Comparison of ENCODE assay signal across 25 cellular contexts in genomic region chr14:24415421-24416253, GRCh38. TPM values are rescaled to one million over a fixed set of nuclear protein-coding genes. Genes with fewer than 3 reads are reported as not detected.
DNase-seq lines count a peak whose midpoint lies in the region; TF ChIP-seq lines count a peak whose summit lies in the region.
"Had no signal": no experiment of that assay in that cellular context is flagged by ENCODE, and none has a peak within 500 bp of the region (broad histone marks: within the 10 kb centered on the region; RNA-seq: fewer than 3 reads in every experiment).

No MANE protein-coding gene starts in this region.

- H3K4me1 Mint-ChIP-seq in osteocyte (ENCODE audit: unreplicated experiment): no peaks in the 10 kb centered on the region
- H3K4me1 Mint-ChIP-seq: CD14-positive monocyte; CD8-positive, alpha-beta memory T cell had no signal

- H3K27me3 Mint-ChIP-seq in osteocyte (ENCODE audit: unreplicated experiment): peaks cover 6% of the 10 kb centered on the region

- H3K27ac Mint-ChIP-seq in osteocyte (ENCODE audit: unreplicated experiment): peak overlapping the region; percentile 4
- H3K27ac Mint-ChIP-seq: CD8-positive, alpha-beta memory T cell; HFFc6 had no signal

- H4K20me1 ChIP-seq in BLaER1: no peaks in the 10 kb centered on the region
- H4K20me1 ChIP-seq in BLaER1 treated with 17β-estradiol and CSF1 and Interleukin-3, amounts not matched to agents 10 nM and 100 nM: no peaks in the 10 kb centered on the region; a peak in 1 of 22 replicates
- no peaks in the 10 kb centered on the region for H4K20me1 ChIP-seq in SK-N-SH (ENCODE audit: insufficient read depth)

- H3K9ac ChIP-seq in BLaER1: no peak overlapping the region
- no peak overlapping the region for H3K9ac ChIP-seq in BLaER1 treated with 17β-estradiol and CSF1 and Interleukin-3, amounts not matched to agents 10 nM and 100 nM
- no peak overlapping the region for H3K9ac ChIP-seq in SK-N-SH

- peaks cover 48% of the 10 kb centered on the region for H3K4me1 ChIP-seq in BLaER1
- peaks cover 10 to 54% (median 41%) of the 10 kb centered on the region in 10 experiments; a peak in 17 of 20 replicates for H3K4me1 ChIP-seq in BLaER1 treated with 17β-estradiol and CSF1 and Interleukin-3, amounts not matched to agents 10 nM and 100 nM
- no peaks in the 10 kb centered on the region; a peak in 1 of 4 replicates for H3K4me1 ChIP-seq in SK-N-SH (ENCODE audit: control insufficient read depth in 1 of 2, insufficient read depth in 2 of 2, low read depth in 1 of 2, low read length in 1 of 2)
- H3K4me1 ChIP-seq: HAP-1, SJCRH30 had no signal

- H3K9me3 Mint-ChIP-seq in osteocyte (ENCODE audit: unreplicated experiment): no peaks in the 10 kb centered on the region
- H3K9me3 Mint-ChIP-seq: CD14-positive monocyte; CD8-positive, alpha-beta memory T cell; HFFc6 had no signal

- H3K27ac ChIP-seq in BLaER1: peak overlapping the region; percentile 65; the same call in 1 of the 2 replicates
- H3K27ac ChIP-seq in BLaER1 treated with 17β-estradiol and CSF1 and Interleukin-3, amounts not matched to agents 10 nM and 100 nM: 0 out of 22 replicates have a peak overlapping the region, but pooled peaks of 2 of the 11 experiments have one; percentile 7 to 47
- no peak overlapping the region; a peak in 1 of 4 replicates for H3K27ac ChIP-seq in SK-N-SH (ENCODE audit: low read depth in 2 of 2, low read length in 1 of 2)
- H3K27ac ChIP-seq: SJCRH30 had no signal

- no peak for TF ChIP-seq RAD21 in SK-N-SH (IDR thresholded peaks at IDR 0.05; ENCODE audit: low read length)

- H3K9me3 ChIP-seq in BLaER1 (no peaks in the 10 kb centered on the region), SK-N-SH (no peaks in the 10 kb centered on the region)
- no peaks in the 10 kb centered on the region for H3K9me3 ChIP-seq in BLaER1 treated with 17β-estradiol and CSF1 and Interleukin-3, amounts not matched to agents 10 nM and 100 nM (replicated peaks in 1 of 11)
- H3K9me3 ChIP-seq: HAP-1, SJCRH30 had no signal

- no peaks in the 10 kb centered on the region for H3K9me2 ChIP-seq in SK-N-SH

- TF ChIP-seq CTCF in osteocyte (IDR thresholded peaks at IDR 0.05): no peak
- no peak for TF ChIP-seq CTCF in SK-N-SH (IDR thresholded peaks at IDR 0.05)

- H3K27me3 ChIP-seq in BLaER1 (no peaks in the 10 kb centered on the region), SK-N-SH (ENCODE audit: insufficient read depth) (0 out of 2 replicates have a peak, but pooled peaks cover 5% of the 10 kb centered on the region)
- H3K27me3 ChIP-seq in BLaER1 treated with 17β-estradiol and CSF1 and Interleukin-3, amounts not matched to agents 10 nM and 100 nM: peaks cover 0 to 7% (median 0%) of the 10 kb centered on the region in 11 experiments; a peak in 1 of 22 replicates
- H3K27me3 ChIP-seq: SJCRH30 had no signal

- no peak overlapping the region for H3K4me3 Mint-ChIP-seq in osteocyte (ENCODE audit: unreplicated experiment)
- H3K4me3 Mint-ChIP-seq: CD14-positive monocyte, HFFc6 had no signal

- peaks cover 53% of the 10 kb centered on the region for H3K36me3 ChIP-seq in BLaER1
- peaks cover 0 to 51% (median 31%) of the 10 kb centered on the region in 11 experiments; a peak in 19 of 22 replicates for H3K36me3 ChIP-seq in BLaER1 treated with 17β-estradiol and CSF1 and Interleukin-3, amounts not matched to agents 10 nM and 100 nM
- H3K36me3 ChIP-seq in SK-N-SH (replicated peaks in 1 of 2; ENCODE audit: control insufficient read depth in 1 of 2, insufficient read depth in 2 of 2, low read length in 1 of 2): peaks cover 0 to 6% of the 10 kb centered on the region in 2 experiments
- H3K36me3 ChIP-seq: HAP-1, SJCRH30 had no signal

- H3K79me2 ChIP-seq in SK-N-SH (ENCODE audit: insufficient read depth): no peaks in the 10 kb centered on the region

- DNase-seq in osteocyte (ENCODE audit: extremely low spot score, unreplicated experiment): no peak
- no peak for DNase-seq in SK-N-SH
- no peak for DNase-seq in SHP77 (lab: John Stamatoyannopoulos, UW)
- DNase-seq: CD8-positive, alpha-beta memory T cell; DMS79 treated with DMSO at 0.1 percent for 48 hours; GF-D8; GOT3; HFFc6; Kasumi-1; NCI-H1092 treated with DMSO at 0.1 percent for 48 hours; NCI-H1436; NCI-H187; NCI-H2171 treated with DMSO at 0.1 percent for 48 hours; NCI-H345; NCI-H510A treated with DMSO at 0.1 percent for 48 hours; NCI-H748 treated with DMSO at 0.1 percent for 48 hours; NK-92 treated with Interleukin-12 subunit alpha and Interleukin-12 subunit beta, amount 100 ng/mL, for 24 hours; PC-3; SJCRH30 had no signal

- CTCF ChIA-PET in SK-N-SH (lab: Yijun Ruan, JAX): interaction anchor here (0.9 to 5.2 kb wide), 7 partner anchors 11 to 88 kb away, joined by 3 to 41 read pairs (median 11); partner anchors contain the start of genes CBLN3 and KHNYN

- no peak overlapping the region for H3K4me3 ChIP-seq in BLaER1
- no peak overlapping the region for H3K4me3 ChIP-seq in BLaER1 treated with 17β-estradiol and CSF1 and Interleukin-3, amounts not matched to agents 10 nM and 100 nM
- no peak overlapping the region for H3K4me3 ChIP-seq in SK-N-SH (ENCODE audit: low read depth in 2 of 2, low read length in 1 of 2)
- H3K4me3 ChIP-seq: HAP-1, K562, SJCRH30 had no signal

- H2AFZ ChIP-seq in SK-N-SH (ENCODE audit: low read depth): no peak overlapping the region

- peaks cover 25% of the 10 kb centered on the region for H3K36me3 Mint-ChIP-seq in osteocyte (ENCODE audit: unreplicated experiment)
- H3K36me3 Mint-ChIP-seq: CD14-positive monocyte; CD8-positive, alpha-beta memory T cell had no signal

- H3K4me2 ChIP-seq in BLaER1 (peak overlapping the region; percentile 93), SK-N-SH (no peak overlapping the region)
- H3K4me2 ChIP-seq in BLaER1 treated with 17β-estradiol and CSF1 and Interleukin-3, amounts not matched to agents 10 nM and 100 nM: peak overlapping the region in 8 of 11 experiments; percentile 71 to 95 (median 82); a peak in 13 of 22 replicates

- H3F3A ChIP-seq in SK-N-SH (replicated peaks; ENCODE audit: insufficient read depth): no peaks in the 10 kb centered on the region

- POLR2A ChIA-PET in SK-N-SH (lab: Yijun Ruan, JAX): no interaction called here

- 87% methylated on average over 19 of the region's 25 CpGs for WGBS in SK-N-SH (ENCODE audit: low lambda C conversion rate)

- TF ChIP-seq EP300 in SK-N-SH (IDR thresholded peaks at IDR 0.05; ENCODE audit: borderline replicate concordance in 1 of 2, low read depth in 1 of 2, low read length in 1 of 2): no peak

TF ChIP-seq in SK-N-SH, 30 proteins besides CTCF, POLR2A, EP300 and RAD21 (continues in another document):
- TF ChIP-seq JUND (IDR thresholded peaks at IDR 0.05) (no peak), TCF12 (IDR thresholded peaks at IDR 0.05) (no peak), YY1 (IDR thresholded peaks at IDR 0.05; ENCODE audit: low read depth) (no peak), MEF2A (IDR thresholded peaks at IDR 0.05; ENCODE audit: borderline replicate concordance, low read depth) (no peak), MXI1 (IDR thresholded peaks at IDR 0.05; ENCODE audit: low read depth, low read length) (no peak), RFX5 (IDR thresholded peaks at IDR 0.05; ENCODE audit: low read length) (no peak), GATA2 (CRISPR knock-in tag; IDR thresholded peaks at IDR 0.05) (no peak), TAF1 (IDR thresholded peaks at IDR 0.05; ENCODE audit: borderline replicate concordance, low read depth, low read length) (no peak), FOXJ3 (CRISPR knock-in tag; IDR thresholded peaks at IDR 0.05) (no peak), GABPA (IDR thresholded peaks at IDR 0.05; ENCODE audit: low read depth) (no peak), NRF1 (IDR thresholded peaks at IDR 0.05; ENCODE audit: low read depth, low read length) (no peak)
- TF ChIP-seq, protein P1, sequence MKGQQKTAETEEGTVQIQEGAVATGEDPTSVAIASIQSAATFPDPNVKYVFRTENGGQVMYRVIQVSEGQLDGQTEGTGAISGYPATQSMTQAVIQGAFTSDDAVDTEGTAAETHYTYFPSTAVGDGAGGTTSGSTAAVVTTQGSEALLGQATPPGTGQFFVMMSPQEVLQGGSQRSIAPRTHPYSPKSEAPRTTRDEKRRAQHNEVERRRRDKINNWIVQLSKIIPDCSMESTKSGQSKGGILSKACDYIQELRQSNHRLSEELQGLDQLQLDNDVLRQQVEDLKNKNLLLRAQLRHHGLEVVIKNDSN (IDR thresholded peaks at IDR 0.05; ENCODE audit: borderline replicate concordance, low read depth): no peak

RNA-seq across cellular contexts. Expression of gene CBLN3, which starts 13.8 kb away (rescaled TPM):
- 5.5 and 6.1 TPM in 2 replicates for total RNA-seq in osteocyte
- 1.8 TPM in 2 replicates for polyA plus RNA-seq in SK-N-SH (2012; rRNA removed)
- polyA plus RNA-seq in SK-N-SH (2012; cell fraction: cytosol; rRNA removed): 0.92 and 0.93 TPM in 2 replicates
- polyA plus RNA-seq in SK-N-SH (2012; cell fraction: nucleus; rRNA removed): 12.6 and 14.2 TPM in 2 replicates
- polyA plus RNA-seq: CD8-positive, alpha-beta memory T cell had no signal

RNA-seq across cellular contexts. Expression of gene KHNYN, which starts 14.1 kb away (rescaled TPM):
- total RNA-seq in osteocyte: 59.9 and 60.9 TPM in 2 replicates
- polyA plus RNA-seq in SK-N-SH (2012; rRNA removed): 18.3 and 21.8 TPM in 2 replicates
- polyA plus RNA-seq in SK-N-SH (2012; cell fraction: cytosol; rRNA removed): 9.9 and 13.6 TPM in 2 replicates
- 43.9 and 56.3 TPM in 2 replicates for polyA plus RNA-seq in SK-N-SH (2012; cell fraction: nucleus; rRNA removed)

RNA-seq across cellular contexts. Expression of gene NYNRIN, which starts 16.8 kb away (rescaled TPM):
- 39.6 and 40.2 TPM in 2 replicates for total RNA-seq in osteocyte
- 4.7 and 4.8 TPM in 2 replicates for polyA plus RNA-seq in SK-N-SH (2012; rRNA removed)
- polyA plus RNA-seq in SK-N-SH (2012; cell fraction: cytosol; rRNA removed): 1.7 and 2.7 TPM in 2 replicates
- 6.6 and 8.6 TPM in 2 replicates for polyA plus RNA-seq in SK-N-SH (2012; cell fraction: nucleus; rRNA removed)
- total RNA-seq: M059J had no signal
- polyA plus RNA-seq: CD8-positive, alpha-beta memory T cell had no signal

RNA-seq across cellular contexts. Expression of gene SDR39U1, which starts 26.9 kb away (rescaled TPM):
- 53.9 and 54.6 TPM in 2 replicates for total RNA-seq in osteocyte
- 81.8 and 88.4 TPM in 2 replicates for polyA plus RNA-seq in SK-N-SH (2012; rRNA removed)
- polyA plus RNA-seq in SK-N-SH (2012; cell fraction: cytosol; rRNA removed): 41.3 and 52.9 TPM in 2 replicates
- polyA plus RNA-seq in SK-N-SH (2012; cell fraction: nucleus; rRNA removed): 292 and 320 TPM in 2 replicates

RNA-seq across cellular contexts. Expression of gene NFATC4, which starts 47.7 kb away (rescaled TPM):
- 197 and 223 TPM in 2 replicates for total RNA-seq in osteocyte
- polyA plus RNA-seq in SK-N-SH (2012; rRNA removed): 24.9 and 25.3 TPM in 2 replicates
- polyA plus RNA-seq in SK-N-SH (2012; cell fraction: cytosol; rRNA removed): 4.8 and 5.9 TPM in 2 replicates
- 152 and 250 TPM in 2 replicates for polyA plus RNA-seq in SK-N-SH (2012; cell fraction: nucleus; rRNA removed)
- polyA plus RNA-seq: CD14-positive monocyte; CD8-positive, alpha-beta memory T cell had no signal
